8 cellular contexts compared by ENCODE assay signal in genomic region chr5:179793470-179794139, GRCh38. TPM values are rescaled to one million over a fixed set of nuclear protein-coding genes. Genes with fewer than 3 reads are reported as not detected.
DNase-seq lines count a peak whose midpoint lies in the region; ATAC-seq and TF ChIP-seq lines count a peak whose summit lies in the region.

Gene LTC4S, plus strand, starts transcription at chr5:179793986. Its CDS starts 95 bp downstream, at chr5:179794081.

- intact Hi-C loops in adrenal gland (cut with DNase I) (no loop called here), right cardiac atrium (cut with DNase I) (loop anchor here in 1 of 4 donors (2.0 kb wide), 1 partner anchor 61 kb away; the partner anchor contains the start of gene MAML1), sigmoid colon (cut with DNase I) (loop anchor here (2.0 kb wide), 1 partner anchor 31 kb away; no protein-coding TSS in a partner anchor)

- TF ChIP-seq CTCF in adrenal gland (IDR thresholded peaks at IDR 0.05), result no peak
- no peak for TF ChIP-seq CTCF in sigmoid colon (IDR thresholded peaks at IDR 0.05)

- 44 to 62% (median 55%) methylated on average over 9 to 19 of the region's 19 CpGs for WGBS in adrenal gland, 4 donors
- WGBS in right cardiac atrium, result 9% methylated on average over 19 of the region's 19 CpGs
- 37 to 71% methylated on average over 19 of the region's 19 CpGs for WGBS in sigmoid colon, 2 donors

- DNase-seq in NOMO-1 treated with DMSO at 0.1 percent for 48 hours (lab: John Stamatoyannopoulos, UW; ENCODE audit: unreplicated experiment) (peak; percentile 88), adrenal gland (peak; percentile 66 to 85 (median 77)), right cardiac atrium (peak; percentile 93 to 97 (median 96)), sigmoid colon (peak; percentile 90), NCI-H1417 (lab: John Stamatoyannopoulos, UW) (no peak)

- H3K4me1 ChIP-seq in ES-I3 (ENCODE audit: insufficient read depth, low read length) (peaks cover 6% of the 10 kb centered on the region; the same call in 1 of the 2 replicates), adrenal gland (replicated peaks in 1 of 2) (peaks cover 10 to 42% of the 10 kb centered on the region in 2 donors), right cardiac atrium (ENCODE audit: control insufficient read depth, insufficient read depth, low read length) (peaks cover 16% of the 10 kb centered on the region), sigmoid colon (peaks cover 0 to 40% (median 33%) of the 10 kb centered on the region in 4 donors)

- ATAC-seq in right cardiac atrium, result peak; percentile 82 to 84
- ATAC-seq in HG03378 (IDR thresholded peaks at IDR 0.05; ENCODE audit: unreplicated experiment), result no peak
- ATAC-seq in GM19467 (IDR thresholded peaks at IDR 0.05; ENCODE audit: unreplicated experiment), result no peak

- peak within 1 kb of the TSS in 1 of 4 donors; percentile 64 for H3K4me3 ChIP-seq in adrenal gland
- H3K4me3 ChIP-seq in right cardiac atrium (ENCODE audit: low read length), result peak within 1 kb of the TSS; percentile 3
- peak within 1 kb of the TSS in 2 of 4 donors; percentile 18 to 62 for H3K4me3 ChIP-seq in sigmoid colon

- TF ChIP-seq EP300 in sigmoid colon (IDR thresholded peaks at IDR 0.05), result no peak

- H3K9me3 ChIP-seq in ES-I3 (ENCODE audit: control insufficient read depth, insufficient read depth, low read length) (no peaks in the 10 kb centered on the region), adrenal gland (replicated peaks in 1 of 3) (no peaks in the 10 kb centered on the region), right cardiac atrium (ENCODE audit: control insufficient read depth, low read length) (no peaks in the 10 kb centered on the region), sigmoid colon (no peaks in the 10 kb centered on the region)

- 0 out of 2 replicates have a peak within 1 kb of the TSS, but pooled peaks have one; percentile 86 for H3K9ac ChIP-seq in ES-I3 (ENCODE audit: low read depth, low read length)

- H3K27me3 ChIP-seq in adrenal gland (no peaks in the 10 kb centered on the region), right cardiac atrium (ENCODE audit: control insufficient read depth, insufficient read depth) (no peaks in the 10 kb centered on the region), sigmoid colon (no peaks in the 10 kb centered on the region)

- H3K27ac ChIP-seq in adrenal gland (peak within 1 kb of the TSS in 4 of 5 donors; percentile 35 to 88 (median 86)), right cardiac atrium (ENCODE audit: low read length) (peak within 1 kb of the TSS; percentile 36), sigmoid colon (peak within 1 kb of the TSS; percentile 46 to 61 (median 53))

- TF ChIP-seq POLR2A in adrenal gland (IDR thresholded peaks at IDR 0.05), result peak; percentile 15 to 29
- no peak for TF ChIP-seq POLR2A in sigmoid colon (IDR thresholded peaks at IDR 0.05)

- H3K36me3 ChIP-seq in ES-I3 (ENCODE audit: insufficient read depth, low read length) (no peaks in the 10 kb centered on the region), adrenal gland (replicated peaks in 1 of 2) (peaks cover 0 to 15% of the 10 kb centered on the region in 2 donors), sigmoid colon (peaks cover 11 to 17% (median 14%) of the 10 kb centered on the region in 4 donors)

RNA-seq across cellular contexts. Expression of gene LTC4S, which starts in this region (rescaled TPM):
- total RNA-seq in adrenal gland (100 to 1,000 TPM in 1 of 8 donors, 10 to 100 TPM in 7; 10.2 to 205 (median 27.0) TPM), right cardiac atrium (10 to 100 TPM; 17.3 to 24.3 (median 22.6) TPM), sigmoid colon (1 to 10 TPM; 1.5 to 6.1 (median 5.4) TPM)
- polyA plus RNA-seq in adrenal gland (10 to 100 TPM in 2 of 3 donors, not detected in 1; 24.1 to 44.4 TPM), right cardiac atrium (18.6 TPM), sigmoid colon (1 to 10 TPM in 2 of 3 donors, not detected in 1; 2.6 to 3.6 TPM)

Comparison
In these comparisons a context has a peak if more than half of its experiments do, and no peak if none do; other contexts are left out.
1. DNase-seq: peak in NOMO-1 treated with DMSO at 0.1 percent for 48 hours (single experiment), adrenal gland (7 of 7), right cardiac atrium (3 of 3) and sigmoid colon (single experiment); none in NCI-H1417 (0 of 3).
2. POLR2A ChIP-seq: peak in adrenal gland (2 of 2); none in sigmoid colon (0 of 2).
3. ATAC-seq: peak in right cardiac atrium (2 of 2); none in HG03378 (single experiment) and GM19467 (single experiment).
4. Peak in every context shown above with its lines, with median percentiles within 50 percentile points of each other: H3K27ac ChIP-seq.